In genomic region chr14:93663317-93663716, GRCh38 we compare ENCODE assay signal across 35 cellular contexts.
"Had no signal": no experiment of that assay in that cellular context is flagged by ENCODE, and none has a peak within 500 bp of the region (broad histone marks: within the 10 kb centered on the region; RNA-seq: fewer than 3 reads in every experiment).

No MANE protein-coding gene starts in this region.

- ATAC-seq: activated CD8-positive, alpha-beta T cell treated with anti-CD3 and anti-CD28 coated beads for 36 hours; activated naive CD4-positive, alpha-beta T cell treated with anti-CD3 and anti-CD28 coated beads, Interleukin-2, amount 50 U/mL, for 72 hours; activated T-cell treated with anti-CD3 and anti-CD28 coated beads, Interleukin-2, amount 50 U/mL, for 4 hours; activated T-cell treated with anti-CD3 and anti-CD28 coated beads, Interleukin-2, amount 50 U/mL, for 72 hours; activated T-helper 17 cell treated with anti-CD3 and anti-CD28 coated beads, Interleukin-2, amount 50 U/mL, for 72 hours; body of pancreas had no signal

- H3K36me3 Mint-ChIP-seq: activated naive CD8-positive, alpha-beta T cell treated with anti-CD3 and anti-CD28 coated beads for 36 hours had no signal

- H3K27me3 ChIP-seq: adrenal gland, body of pancreas, brain microvascular endothelial cell, breast epithelium had no signal

- H3K4me3 Mint-ChIP-seq: activated B cell treated with CpG ODN at 0.5 μM for 24 hours; activated CD4-positive, alpha-beta memory T cell treated with anti-CD3 and anti-CD28 coated beads for 36 hours; activated CD4-positive, alpha-beta T cell treated with anti-CD3 and anti-CD28 coated beads, Interleukin-2, amount 10 ng/mL, durations not matched to agents 24 days and 14 days; activated CD8-positive, alpha-beta T cell treated with anti-CD3 and anti-CD28 coated beads for 36 hours; activated naive CD4-positive, alpha-beta T cell treated with anti-CD3 and anti-CD28 coated beads for 36 hours; activated naive CD8-positive, alpha-beta T cell treated with anti-CD3 and anti-CD28 coated beads for 36 hours; activated T-cell treated with anti-CD3 and anti-CD28 coated beads, Interleukin-2, amount 50 U/mL, for 4 hours; activated T-cell treated with anti-CD3 and anti-CD28 coated beads, Interleukin-2, amount 50 U/mL, for 72 hours; activated T-helper 1 cell treated with anti-CD3 and anti-CD28 coated beads, Interleukin-12 subunit alpha, Interleukin-12 subunit beta, Interleukin-2, Interleukin-4 antibody, amounts not matched to agents 30 ng/mL and 10 ng/mL and 1 ng/mL, durations not matched to agents 14 hours and 24 hours and 36 hours; activated T-helper 17 cell treated with anti-CD3 and anti-CD28 coated beads, Interleukin-2, amount 50 U/mL, for 72 hours; T-helper 1 cell treated with Interleukin-12 subunit alpha and Interleukin-12 subunit beta and Interleukin-4 antibody, amounts not matched to agents 30 μg/mL and 1 μg/mL, for 36 hours; T-helper 2 cell treated with Interferon-gamma antibody and Interleukin-4, amounts not matched to agents 5 μg/mL and 100 μg/mL, for 36 hours had no signal

- H3K36me3 ChIP-seq: adrenal gland, brain microvascular endothelial cell, breast epithelium had no signal

- H3K4me3 ChIP-seq: adrenal gland, body of pancreas, breast epithelium had no signal

- H3K4me1 Mint-ChIP-seq: activated B cell treated with CpG ODN at 0.5 μM for 24 hours; activated CD4-positive, alpha-beta T cell treated with anti-CD3 and anti-CD28 coated beads, Interleukin-2, amount 10 ng/mL, durations not matched to agents 24 days and 14 days; activated naive CD8-positive, alpha-beta T cell treated with anti-CD3 and anti-CD28 coated beads for 36 hours; activated T-helper 17 cell treated with anti-CD3 and anti-CD28 coated beads, Interleukin-2, amount 50 U/mL, for 72 hours had no signal

- H3K27ac Mint-ChIP-seq: activated B cell treated with CpG ODN at 0.5 μM for 24 hours; activated CD4-positive, alpha-beta memory T cell treated with anti-CD3 and anti-CD28 coated beads for 36 hours; activated CD4-positive, alpha-beta T cell treated with anti-CD3 and anti-CD28 coated beads, Interleukin-2, amount 10 ng/mL, durations not matched to agents 24 days and 14 days; activated CD8-positive, alpha-beta T cell treated with anti-CD3 and anti-CD28 coated beads for 36 hours; activated naive CD4-positive, alpha-beta T cell treated with anti-CD3 and anti-CD28 coated beads for 36 hours; activated naive CD4-positive, alpha-beta T cell treated with anti-CD3 and anti-CD28 coated beads, Interleukin-2, amount 50 U/mL, for 72 hours; activated naive CD8-positive, alpha-beta T cell treated with anti-CD3 and anti-CD28 coated beads for 36 hours; activated T-cell treated with anti-CD3 and anti-CD28 coated beads, Interleukin-2, amount 50 U/mL, for 72 hours; activated T-helper 1 cell treated with anti-CD3 and anti-CD28 coated beads, Interleukin-12 subunit alpha, Interleukin-12 subunit beta, Interleukin-2, Interleukin-4 antibody, amounts not matched to agents 30 ng/mL and 10 ng/mL and 1 ng/mL, durations not matched to agents 14 hours and 24 hours and 36 hours; activated T-helper 17 cell treated with anti-CD3 and anti-CD28 coated beads, Interleukin-2, amount 50 U/mL, for 72 hours; T-helper 1 cell treated with Interleukin-12 subunit alpha and Interleukin-12 subunit beta and Interleukin-4 antibody, amounts not matched to agents 30 μg/mL and 1 μg/mL, for 36 hours; T-helper 2 cell treated with Interferon-gamma antibody and Interleukin-4, amounts not matched to agents 5 μg/mL and 100 μg/mL, for 36 hours had no signal

- H3K4me1 ChIP-seq: adrenal gland, body of pancreas, breast epithelium had no signal

- DNase-seq: activated B cell treated with CpG ODN at 0.5 μM for 24 hours; activated CD4-positive, alpha-beta memory T cell treated with anti-CD3 and anti-CD28 coated beads for 36 hours; activated CD4-positive, alpha-beta T cell treated with anti-CD3 and anti-CD28 coated beads for 4 hours; activated CD4-positive, alpha-beta T cell treated with anti-CD3 and anti-CD28 coated beads, Interleukin-2, amount 10 ng/mL, durations not matched to agents 24 days and 14 days; activated CD4-positive, alpha-beta T cell treated with anti-CD3 and anti-CD28 coated beads, Interleukin-2, amount 50 U/mL, for 1 hour; activated CD4-positive, alpha-beta T cell treated with anti-CD3 and anti-CD28 coated beads, Interleukin-2, amount 50 U/mL, for 4 hours; activated CD4-positive, CD25-positive, alpha-beta regulatory T cell treated with anti-CD3 and anti-CD28 coated beads, Interleukin-2, amount 50 U/mL, for 72 hours; activated CD8-positive, alpha-beta memory T cell treated with anti-CD3 and anti-CD28 coated beads, Interleukin-2, amount 50 U/mL, for 4 hours; activated CD8-positive, alpha-beta T cell treated with anti-CD3 and anti-CD28 coated beads for 36 hours; activated effector memory CD4-positive, alpha-beta T cell treated with anti-CD3 and anti-CD28 coated beads, Interleukin-2, amount 50 U/mL, for 16 hours; activated gamma-delta T cell treated with Interleukin-2 at 50 U/mL for 16 hours; activated naive CD4-positive, alpha-beta T cell; activated naive CD4-positive, alpha-beta T cell treated with anti-CD3 and anti-CD28 coated beads for 36 hours; activated naive CD4-positive, alpha-beta T cell treated with anti-CD3 and anti-CD28 coated beads, Interleukin-2, amount 50 U/mL, for 16 hours; activated naive CD8-positive, alpha-beta T cell treated with anti-CD3 and anti-CD28 coated beads for 36 hours; activated T-cell treated with anti-CD3 and anti-CD28 coated beads for 4 hours; activated T-cell treated with anti-CD3 and anti-CD28 coated beads, Interleukin-2, amount 50 U/mL, for 1 hour; activated T-cell treated with anti-CD3 and anti-CD28 coated beads, Interleukin-2, amount 50 U/mL, for 4 hours; activated T-cell treated with anti-CD3 and anti-CD28 coated beads, Interleukin-2, amount 50 U/mL, for 72 hours; adrenal gland; amniotic stem cell; aorta; body of pancreas; brain microvascular endothelial cell; central memory CD4-positive, alpha-beta T cell; T-helper 1 cell; T-helper 2 cell; T-helper 9 cell had no signal

- H3K27ac ChIP-seq: adrenal gland, body of pancreas, brain microvascular endothelial cell, breast epithelium, VCaP had no signal
